Comparison of ENCODE assay signal across 23 cellular contexts in the genomic region with DNA sequence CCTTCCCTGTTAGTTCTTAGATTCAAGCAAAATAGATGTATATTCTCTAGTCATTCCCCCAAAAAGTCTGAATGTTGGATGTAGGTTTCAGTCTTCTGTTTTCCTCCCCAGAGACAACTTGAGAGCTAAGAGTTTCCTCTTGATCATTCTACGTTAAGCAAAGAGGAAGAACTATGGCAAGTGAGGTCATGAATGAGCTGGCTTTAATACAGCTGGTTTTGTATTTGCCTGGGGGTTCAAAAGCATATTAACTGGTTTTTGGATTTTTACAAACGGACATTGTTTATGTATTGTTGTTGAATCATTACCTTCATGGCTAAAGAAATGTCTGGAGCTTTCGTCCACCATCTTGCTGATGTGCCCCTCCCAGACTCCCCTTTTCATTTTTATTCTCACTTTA.
"Had no signal": no experiment of that assay in that cellular context is flagged by ENCODE, and none has a peak within 500 bp of the region (broad histone marks: within the 10 kb centered on the region; RNA-seq: fewer than 3 reads in every experiment).

No MANE protein-coding gene starts in this region.

- H3K27me3 ChIP-seq: gastrocnemius medialis, neural progenitor cell, tibial nerve, upper lobe of left lung had no signal

- H2AFZ ChIP-seq: neural progenitor cell, parathyroid adenoma had no signal

- H3K4me1 ChIP-seq: gastrocnemius medialis, neural progenitor cell, parathyroid adenoma, right lobe of liver, tibial nerve, upper lobe of left lung had no signal

- FAIRE-seq: endothelial cell of umbilical vein, kidney, small intestine, urothelium cell line had no signal

- H3K4me3 ChIP-seq: coronary artery, gastrocnemius medialis, lung, neural progenitor cell, right lobe of liver, thoracic aorta, tibial nerve, upper lobe of left lung had no signal

- H3K9ac ChIP-seq: neural progenitor cell, parathyroid adenoma had no signal

- H3K9me3 ChIP-seq: gastrocnemius medialis, right lobe of liver, thoracic aorta, tibial nerve, upper lobe of left lung had no signal

- H3K4me2 ChIP-seq: neural progenitor cell had no signal

- ATAC-seq: gastrocnemius medialis; left lobe of liver; naive thymus-derived CD4-positive, alpha-beta T cell; right lobe of liver; stimulated activated naive B cell treated with anti-CD40 and anti-IgM and Interleukin-4, amounts not matched to agents 10 μg/mL and 1 μg/mL and 100 μg/mL, for 72 hours had no signal

- H3K27ac ChIP-seq: coronary artery, gastrocnemius medialis, neural progenitor cell, parathyroid adenoma, right lobe of liver, thoracic aorta, tibial nerve, upper lobe of left lung had no signal

- H3K36me3 ChIP-seq: gastrocnemius medialis, neural progenitor cell, right lobe of liver, thoracic aorta, tibial nerve, upper lobe of left lung had no signal

- H3K79me2 ChIP-seq: parathyroid adenoma had no signal

- DNase-seq: dermis blood vessel endothelial cell; effector memory CD4-positive, alpha-beta T cell; erythroblast; gastrocnemius medialis; head of caudate nucleus; kidney; mesenchymal stem cell; naive thymus-derived CD4-positive, alpha-beta T cell; right lobe of liver; small intestine; stimulated activated CD4-positive, alpha-beta T cell treated with anti-CD3 and anti-CD28 coated beads, Interleukin-15, amount 100 ng/mL, for 24 hours; stimulated activated CD4-positive, alpha-beta T cell treated with anti-CD3 and anti-CD28 coated beads, Interleukin-2, amount 100 ng/mL, for 48 hours; stimulated activated naive B cell treated with anti-CD40 and anti-IgM and Interleukin-4, amounts not matched to agents 10 μg/mL and 1 μg/mL and 100 μg/mL, for 72 hours; upper lobe of left lung had no signal
